In genomic region chr3:194276768-194277546, GRCh38 we compare ENCODE assay signal across 1 cellular context.
TF ChIP-seq lines count a peak whose summit lies in the region.

No MANE protein-coding gene starts in this region.

TF ChIP-seq in WTC11, 78 proteins besides CTCF, POLR2A, EP300 and RAD21 (continued from another document):
- TF ChIP-seq ERG (CRISPR knock-in tag; IDR thresholded peaks at IDR 0.05) (no peak), MYBL2 (CRISPR knock-in tag; IDR thresholded peaks at IDR 0.05) (no peak), GTF2I (CRISPR knock-in tag; conservative IDR thresholded peaks at IDR 0.05) (no peak), FOXJ3 (CRISPR knock-in tag; IDR thresholded peaks at IDR 0.05; ENCODE audit: borderline replicate concordance) (no peak)
